In the genomic region with DNA sequence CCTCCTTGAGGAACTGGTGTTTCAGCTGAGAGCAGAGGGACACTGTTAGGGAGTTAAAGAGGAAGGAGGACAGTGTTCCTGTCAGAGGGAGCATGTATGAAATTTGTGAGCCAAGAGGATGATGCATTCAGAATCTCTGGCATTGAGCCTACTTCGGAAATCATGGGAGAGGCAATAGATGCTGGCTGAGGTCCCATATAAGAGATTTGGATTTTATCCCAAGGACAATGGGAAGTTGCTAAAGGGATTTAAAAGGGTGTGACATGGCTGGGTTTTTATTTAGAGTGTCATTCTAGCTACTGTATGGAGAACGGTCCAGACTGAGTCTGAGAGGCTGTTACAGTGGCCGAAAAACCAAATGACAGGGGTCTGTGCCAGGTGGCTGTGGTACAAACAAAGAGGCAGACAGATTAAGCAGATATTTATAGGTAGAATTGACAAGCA, we compare ENCODE assay signal across 11 cellular contexts.
DNase-seq lines count a peak whose midpoint lies in the region; ATAC-seq and TF ChIP-seq lines count a peak whose summit lies in the region.
"Had no signal": no experiment of that assay in that cellular context is flagged by ENCODE, and none has a peak within 500 bp of the region (broad histone marks: within the 10 kb centered on the region; RNA-seq: fewer than 3 reads in every experiment).

No MANE protein-coding gene starts in this region.

- DNase-seq in A673 (ENCODE audit: low spot score) = peak; percentile 28
- DNase-seq in M059J (ENCODE audit: low read depth) = peak; percentile 54
- peak; percentile 32 for DNase-seq in adipocyte (ENCODE audit: low read depth)
- DNase-seq in heart right ventricle = peak; percentile 11 to 16
- DNase-seq in activated naive CD4-positive, alpha-beta T cell treated with Interleukin-2 at 50 U/mL for 16 hours = no peak
- DNase-seq in thyroid gland = no peak
- DNase-seq: activated T-cell treated with anti-CD3 and anti-CD28 coated beads, Interleukin-2, amount 50 U/mL, for 4 hours; NCI-H524; psoas muscle had no signal

- TF ChIP-seq POLR2A in thyroid gland (IDR thresholded peaks at IDR 0.05) = no peak

- POLR2A ChIA-PET in A673 (lab: Charles Lee; ENCODE audit: low non-redundant PET) = no interaction called here

- ATAC-seq in heart right ventricle = peak; percentile 52 to 86 (median 78)
- ATAC-seq in GM19455 (IDR thresholded peaks at IDR 0.05; ENCODE audit: unreplicated experiment) = no peak
- ATAC-seq in GM18867 (IDR thresholded peaks at IDR 0.05; ENCODE audit: unreplicated experiment) = no peak
- ATAC-seq: activated T-cell treated with anti-CD3 and anti-CD28 coated beads, Interleukin-2, amount 50 U/mL, for 4 hours; psoas muscle had no signal

- H3K9ac ChIP-seq in adipocyte (ENCODE audit: low read length) = no peak overlapping the region

- H3K4me1 ChIP-seq in A673 (ENCODE audit: insufficient read depth, low read length, poor library complexity, severe bottlenecking) = no peaks in the 10 kb centered on the region
- no peaks in the 10 kb centered on the region for H3K4me1 ChIP-seq in adipocyte (ENCODE audit: control insufficient read depth, insufficient read depth, low read length)
- H3K4me1 ChIP-seq in heart right ventricle = peaks cover 0 to 48% (median 11%) of the 10 kb centered on the region in 9 donors
- peaks cover 0 to 18% of the 10 kb centered on the region in 2 donors for H3K4me1 ChIP-seq in thyroid gland
- H3K4me1 ChIP-seq: psoas muscle had no signal

- H3K4me3 ChIP-seq in A673 (ENCODE audit: low read depth, low read length, poor library complexity, severe bottlenecking) = no peak overlapping the region
- H3K4me3 ChIP-seq in adipocyte (ENCODE audit: low read length) = no peak overlapping the region
- peak overlapping the region in 1 of 10 donors; percentile 10 for H3K4me3 ChIP-seq in heart right ventricle
- H3K4me3 ChIP-seq in thyroid gland (replicated peaks in 1 of 3) = no peak overlapping the region
- H3K4me3 ChIP-seq: psoas muscle had no signal

- CTCF ChIA-PET in A673 (lab: Charles Lee) = no interaction called here

- TF ChIP-seq CTCF in A673 (conservative IDR thresholded peaks at IDR 0.05; ENCODE audit: low read depth, low read length) = no peak
- TF ChIP-seq CTCF in heart right ventricle (IDR thresholded peaks at IDR 0.05) = no peak
- no peak for TF ChIP-seq CTCF in thyroid gland (IDR thresholded peaks at IDR 0.05)

- BruUV-seq in A673 (replicated peaks; lab: Mats Ljungman, UMichigan) = no TSS peak

- H3K9me3 ChIP-seq in A673 (ENCODE audit: low read depth, low read length, poor library complexity, severe bottlenecking) (no peaks in the 10 kb centered on the region), adipocyte (ENCODE audit: control insufficient read depth, low read length) (no peaks in the 10 kb centered on the region), heart right ventricle (no peaks in the 10 kb centered on the region), thyroid gland (no peaks in the 10 kb centered on the region)
- H3K9me3 ChIP-seq: psoas muscle had no signal

- no peak overlapping the region for H3K27ac ChIP-seq in A673 (ENCODE audit: low read depth, low read length, poor library complexity, severe bottlenecking)
- H3K27ac ChIP-seq in heart right ventricle = peak overlapping the region in 9 of 10 donors; percentile 8 to 74 (median 62)
- no peak overlapping the region for H3K27ac ChIP-seq in thyroid gland
- H3K27ac ChIP-seq: psoas muscle had no signal

- H3K27me3 ChIP-seq in A673 (replicated peaks; ENCODE audit: insufficient read depth, low read depth, low read length, poor library complexity) (no peaks in the 10 kb centered on the region), adipocyte (replicated peaks; ENCODE audit: control insufficient read depth, insufficient read depth, low read length) (no peaks in the 10 kb centered on the region), heart right ventricle (no peaks in the 10 kb centered on the region), thyroid gland (no peaks in the 10 kb centered on the region)

- H3K36me3 ChIP-seq in A673 (ENCODE audit: insufficient read depth, low read length, poor library complexity, severe bottlenecking) = no peaks in the 10 kb centered on the region
- no peaks in the 10 kb centered on the region for H3K36me3 ChIP-seq in adipocyte (ENCODE audit: control insufficient read depth, insufficient read depth, low read length, severe bottlenecking)
- H3K36me3 ChIP-seq in heart right ventricle = no peaks in the 10 kb centered on the region
- no peaks in the 10 kb centered on the region for H3K36me3 ChIP-seq in thyroid gland

- WGBS in heart right ventricle, 2 donors = 5 to 8% methylated on average over 3 of the region's 3 CpGs
- 46 to 62% methylated on average over 3 of the region's 3 CpGs for WGBS in thyroid gland, 2 donors

- intact Hi-C loops in A673 (cut with micrococcal nuclease; ENCODE audit: unreplicated experiment) (no loop called here), heart right ventricle (cut with DNase I) (loop anchor here in 3 of 10 donors (5.0 to 10.0 kb wide), 4 partner anchors 185 to 617 kb away; no protein-coding TSS in a partner anchor), thyroid gland (cut with DNase I) (loop anchor here (5.0 kb wide), 1 partner anchor 148 kb away; no protein-coding TSS in a partner anchor)

Comparison
In these comparisons a context has a peak if more than half of its experiments do, and no peak if none do; other contexts are left out.
1. DNase-seq: peak in A673 (single experiment), M059J (single experiment), adipocyte (single experiment) and heart right ventricle (2 of 2); none in activated naive CD4-positive, alpha-beta T cell treated with Interleukin-2 at 50 U/mL for 16 hours (single experiment) and thyroid gland (0 of 2).
2. H3K27ac ChIP-seq: peak in heart right ventricle (9 of 10); none in A673 (single experiment) and thyroid gland (0 of 3).
3. ATAC-seq: peak in heart right ventricle (8 of 8); none in GM19455 (single experiment) and GM18867 (single experiment).